1 cellular context compared by ENCODE assay signal in the genomic region with DNA sequence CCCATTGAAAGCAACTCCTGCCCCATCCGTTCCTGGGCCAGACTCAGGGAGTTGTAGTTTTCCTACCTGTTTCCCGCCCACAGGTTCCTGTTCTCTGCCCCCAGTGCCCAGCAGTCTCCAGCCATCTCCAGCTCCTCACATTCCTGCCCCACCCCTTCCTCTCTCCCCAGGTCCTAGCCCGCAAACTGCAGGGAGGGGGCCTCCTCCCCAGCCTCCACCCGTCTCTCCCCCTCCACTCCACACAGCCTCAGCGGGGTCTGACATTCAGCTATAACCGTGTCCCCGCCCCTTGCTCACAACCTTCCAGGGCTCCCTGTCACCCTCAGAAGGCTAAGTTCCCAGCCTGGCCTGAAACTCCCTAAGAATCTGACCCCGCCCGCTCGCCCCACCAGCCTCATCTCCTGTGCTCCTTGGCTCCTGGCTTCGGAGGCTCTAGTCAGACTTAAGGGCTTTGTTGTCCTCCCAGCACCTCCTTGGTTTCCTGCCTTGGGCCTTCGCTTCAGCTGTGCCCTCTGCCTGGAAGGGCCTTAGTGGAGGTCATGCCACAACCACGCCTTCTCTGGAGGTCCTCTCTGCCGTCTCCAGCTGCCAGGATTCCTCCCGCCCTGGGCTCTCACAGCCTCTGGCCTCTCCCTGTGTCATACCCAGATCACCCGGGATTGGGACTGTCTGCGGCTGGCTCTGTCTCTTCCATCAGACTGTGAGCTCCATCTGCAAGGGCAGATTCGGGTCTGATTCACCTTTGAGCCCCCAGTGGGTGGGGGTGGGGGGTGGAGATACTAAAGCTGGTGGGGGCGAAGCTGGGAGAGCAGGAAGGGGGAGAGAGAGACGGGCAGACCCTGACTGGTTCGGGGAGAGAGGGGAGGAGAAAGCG.
TF ChIP-seq lines count a peak whose summit lies in the region.

No MANE protein-coding gene starts in this region.

TF ChIP-seq in HEK293, 187 proteins besides CTCF, POLR2A, EP300 and RAD21 (continued from another document and continues in another):
- TF ChIP-seq PRDM2 (tag by site-specific recombination; IDR thresholded peaks at IDR 0.05; ENCODE audit: borderline replicate concordance) = no peak
- no peak for TF ChIP-seq ZNF555 (tag by site-specific recombination; conservative IDR thresholded peaks at IDR 0.05)
- TF ChIP-seq ZNF121 (tag by site-specific recombination; IDR thresholded peaks at IDR 0.05) = no peak
- no peak for TF ChIP-seq ZNF169 (tag by site-specific recombination; IDR thresholded peaks at IDR 0.05)
- no peak for TF ChIP-seq ZNF777 (tag by site-specific recombination; IDR thresholded peaks at IDR 0.05; ENCODE audit: borderline replicate concordance)
- TF ChIP-seq ZNF366 (tag by site-specific recombination; conservative IDR thresholded peaks at IDR 0.05) = no peak
- no peak for TF ChIP-seq ZNF354C (tag by site-specific recombination; IDR thresholded peaks at IDR 0.05; ENCODE audit: borderline replicate concordance, low read depth)
- no peak for TF ChIP-seq ZSCAN5A (tag by site-specific recombination; IDR thresholded peaks at IDR 0.05)
- no peak for TF ChIP-seq TSHZ1 (tag by site-specific recombination; IDR thresholded peaks at IDR 0.05; ENCODE audit: borderline replicate concordance)
- no peak for TF ChIP-seq ZNF350 (tag by site-specific recombination; IDR thresholded peaks at IDR 0.05)
- TF ChIP-seq ZNF76 (tag by site-specific recombination; IDR thresholded peaks at IDR 0.05; ENCODE audit: borderline replicate concordance, low read depth) = no peak
- no peak for TF ChIP-seq ZNF530 (tag by site-specific recombination; IDR thresholded peaks at IDR 0.05; ENCODE audit: low read depth)
- TF ChIP-seq ZBTB20 (tag by site-specific recombination; IDR thresholded peaks at IDR 0.05) = peak; percentile 86; the same call in 1 of the 2 replicates
- no peak for TF ChIP-seq ZNF280C (tag by site-specific recombination; IDR thresholded peaks at IDR 0.05)
- TF ChIP-seq ZNF785 (tag by site-specific recombination; IDR thresholded peaks at IDR 0.05) = no peak
- TF ChIP-seq ZBTB11 (tag by site-specific recombination; conservative IDR thresholded peaks at IDR 0.05; ENCODE audit: low read depth) = no peak
- no peak for TF ChIP-seq RBAK (tag by site-specific recombination; IDR thresholded peaks at IDR 0.05)
- TF ChIP-seq BCL11A (tag by site-specific recombination; IDR thresholded peaks at IDR 0.05; ENCODE audit: low read depth) = no peak
- TF ChIP-seq ZNF560 (tag by site-specific recombination; IDR thresholded peaks at IDR 0.05; ENCODE audit: borderline replicate concordance) = no peak
- TF ChIP-seq, protein P1, sequence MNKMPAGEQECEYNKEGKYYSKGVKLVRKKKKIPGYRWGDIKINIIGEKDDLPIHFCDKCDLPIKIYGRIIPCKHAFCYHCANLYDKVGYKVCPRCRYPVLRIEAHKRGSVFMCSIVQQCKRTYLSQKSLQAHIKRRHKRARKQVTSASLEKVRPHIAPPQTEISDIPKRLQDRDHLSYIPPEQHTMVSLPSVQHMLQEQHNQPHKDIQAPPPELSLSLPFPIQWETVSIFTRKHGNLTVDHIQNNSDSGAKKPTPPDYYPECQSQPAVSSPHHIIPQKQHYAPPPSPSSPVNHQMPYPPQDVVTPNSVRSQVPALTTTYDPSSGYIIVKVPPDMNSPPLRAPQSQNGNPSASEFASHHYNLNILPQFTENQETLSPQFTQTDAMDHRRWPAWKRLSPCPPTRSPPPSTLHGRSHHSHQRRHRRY (tag by site-specific recombination; IDR thresholded peaks at IDR 0.05) = no peak
- no peak for TF ChIP-seq KLF10 (tag by site-specific recombination; IDR thresholded peaks at IDR 0.05)
- TF ChIP-seq HOXC10 (CRISPR knock-in tag; IDR thresholded peaks at IDR 0.05) = no peak
- TF ChIP-seq ZNF624 (tag by site-specific recombination; IDR thresholded peaks at IDR 0.05) = no peak
- TF ChIP-seq ZFHX2 (tag by site-specific recombination; conservative IDR thresholded peaks at IDR 0.05) = peak; percentile 79
- no peak for TF ChIP-seq ZNF639 (tag by site-specific recombination; IDR thresholded peaks at IDR 0.05)
- no peak for TF ChIP-seq ZNF184 (tag by site-specific recombination; IDR thresholded peaks at IDR 0.05)
- peak; percentile 93 for TF ChIP-seq ZIC2 (tag by site-specific recombination; IDR thresholded peaks at IDR 0.05)
- TF ChIP-seq ZNF629 (tag by site-specific recombination; IDR thresholded peaks at IDR 0.05) = no peak
- TF ChIP-seq ZNF791 (tag by site-specific recombination; IDR thresholded peaks at IDR 0.05) = no peak
- no peak for TF ChIP-seq IKZF3 (tag by site-specific recombination; IDR thresholded peaks at IDR 0.05)
- TF ChIP-seq ZNF19 (tag by site-specific recombination; IDR thresholded peaks at IDR 0.05; ENCODE audit: low read depth) = no peak
- no peak for TF ChIP-seq ZNF654 (tag by site-specific recombination; IDR thresholded peaks at IDR 0.05; ENCODE audit: low read depth)
- TF ChIP-seq ZNF488 (tag by site-specific recombination; IDR thresholded peaks at IDR 0.05) = no peak
- no peak for TF ChIP-seq ZNF561 (tag by site-specific recombination; IDR thresholded peaks at IDR 0.05; ENCODE audit: borderline replicate concordance)
